In genomic region chr6:2560140-2560818, GRCh38 we compare ENCODE assay signal across 23 cellular contexts.
DNase-seq lines count a peak whose midpoint lies in the region; ATAC-seq and TF ChIP-seq lines count a peak whose summit lies in the region.
"Had no signal": no experiment of that assay in that cellular context is flagged by ENCODE, and none has a peak within 500 bp of the region (broad histone marks: within the 10 kb centered on the region; RNA-seq: fewer than 3 reads in every experiment).

No MANE protein-coding gene starts in this region.

- no peak overlapping the region for H3K9ac ChIP-seq in neural progenitor cell
- H3K9ac ChIP-seq: SK-N-SH had no signal

- no peak overlapping the region for H3K4me2 ChIP-seq in neural progenitor cell
- H3K4me2 ChIP-seq: SK-N-SH had no signal

- H3K4me3 Mint-ChIP-seq in activated CD4-positive, alpha-beta T cell treated with anti-CD3 and anti-CD28 coated beads, Interleukin-2, amount 10 ng/mL, durations not matched to agents 24 days and 14 days, result no peak overlapping the region
- H3K4me3 Mint-ChIP-seq in brain, result no peak overlapping the region
- no peak overlapping the region for H3K4me3 Mint-ChIP-seq in neural progenitor cell
- peak overlapping the region; percentile 65 for H3K4me3 Mint-ChIP-seq in type B pancreatic cell
- H3K4me3 Mint-ChIP-seq: B cell; CD8-positive, alpha-beta T cell had no signal

- no peak overlapping the region for H3K27ac ChIP-seq in neural progenitor cell
- H3K27ac ChIP-seq: 22Rv1, C4-2B had no signal

- H3K27ac Mint-ChIP-seq in activated CD4-positive, alpha-beta T cell treated with anti-CD3 and anti-CD28 coated beads, Interleukin-2, amount 10 ng/mL, durations not matched to agents 24 days and 14 days, result peak overlapping the region; percentile 43
- H3K27ac Mint-ChIP-seq in brain (peak overlapping the region in 4 of 5 experiments; percentile 12 to 83 (median 56)), neural progenitor cell (peak overlapping the region; percentile 90), type B pancreatic cell (peak overlapping the region; percentile 77)
- H3K27ac Mint-ChIP-seq: B cell; CD8-positive, alpha-beta T cell had no signal

- no peaks in the 10 kb centered on the region for H4K20me1 ChIP-seq in neural progenitor cell (ENCODE audit: low read depth)

- H3K4me3 ChIP-seq in neural progenitor cell, result no peak overlapping the region

- no peaks in the 10 kb centered on the region for H3F3A ChIP-seq in neural progenitor cell (ENCODE audit: low read depth)

- no peak for TF ChIP-seq CTCF in brain (conservative IDR thresholded peaks at IDR 0.05)
- TF ChIP-seq CTCF in neural progenitor cell (IDR thresholded peaks at IDR 0.05), result no peak
- TF ChIP-seq CTCF in type B pancreatic cell (conservative IDR thresholded peaks at IDR 0.05), result no peak

- peaks cover 16% of the 10 kb centered on the region for H3K4me1 Mint-ChIP-seq in activated CD4-positive, alpha-beta T cell treated with anti-CD3 and anti-CD28 coated beads, Interleukin-2, amount 10 ng/mL, durations not matched to agents 24 days and 14 days
- peaks cover 56% of the 10 kb centered on the region for H3K4me1 Mint-ChIP-seq in brain
- peaks cover 51% of the 10 kb centered on the region for H3K4me1 Mint-ChIP-seq in neural progenitor cell
- H3K4me1 Mint-ChIP-seq in type B pancreatic cell (ENCODE audit: unreplicated experiment), result peaks cover 70% of the 10 kb centered on the region

- no peak overlapping the region for H2AFZ ChIP-seq in neural progenitor cell (replicated peaks)

- H3K9me3 ChIP-seq in neural progenitor cell (ENCODE audit: low read depth), result no peaks in the 10 kb centered on the region
- H3K9me3 ChIP-seq: Caco-2, SK-N-SH had no signal

- DNase-seq in activated CD4-positive, alpha-beta T cell treated with anti-CD3 and anti-CD28 coated beads, Interleukin-2, amount 10 ng/mL, durations not matched to agents 24 days and 14 days, result no peak
- no peak for DNase-seq in activated CD4-positive, alpha-beta T cell treated with anti-CD3 and anti-CD28 coated beads, Interleukin-2, amount 50 U/mL, for 1 hour
- no peak for DNase-seq in neural progenitor cell (ENCODE audit: low spot score)
- DNase-seq in type B pancreatic cell (ENCODE audit: extremely low spot score, unreplicated experiment), result no peak
- no peak for DNase-seq in GM03348 (ENCODE audit: low spot score)
- DNase-seq in germinal center (ENCODE audit: low spot score), result no peak
- DNase-seq: Caco-2; CD8-positive, alpha-beta T cell; GOT3; KG1; MM.1S; NCI-H2029; NCI-H446; NCI-H524 treated with DMSO at 0.1 percent for 48 hours; NCI-H774; SIG-M5; SK-N-SH had no signal

- H3K4me1 ChIP-seq in neural progenitor cell, result peaks cover 10% of the 10 kb centered on the region

- no peak for ATAC-seq in GM21786 (IDR thresholded peaks at IDR 0.05; ENCODE audit: unreplicated experiment)
- ATAC-seq: CD8-positive, alpha-beta T cell; HCT116 had no signal

- H3K36me3 Mint-ChIP-seq in activated CD4-positive, alpha-beta T cell treated with anti-CD3 and anti-CD28 coated beads, Interleukin-2, amount 10 ng/mL, durations not matched to agents 24 days and 14 days (ENCODE audit: low read depth), result no peaks in the 10 kb centered on the region
- no peaks in the 10 kb centered on the region for H3K36me3 Mint-ChIP-seq in brain
- no peaks in the 10 kb centered on the region for H3K36me3 Mint-ChIP-seq in neural progenitor cell
- no peaks in the 10 kb centered on the region for H3K36me3 Mint-ChIP-seq in type B pancreatic cell
- H3K36me3 Mint-ChIP-seq: CD8-positive, alpha-beta T cell had no signal

- H3K9me3 Mint-ChIP-seq in activated CD4-positive, alpha-beta T cell treated with anti-CD3 and anti-CD28 coated beads, Interleukin-2, amount 10 ng/mL, durations not matched to agents 24 days and 14 days, result no peaks in the 10 kb centered on the region
- H3K9me3 Mint-ChIP-seq in brain (peaks cover 0 to 5% (median 0%) of the 10 kb centered on the region in 5 experiments), neural progenitor cell (no peaks in the 10 kb centered on the region), type B pancreatic cell (peaks cover 5% of the 10 kb centered on the region)
- H3K9me3 Mint-ChIP-seq: CD8-positive, alpha-beta T cell had no signal

- peaks cover 76% of the 10 kb centered on the region for H3K27me3 Mint-ChIP-seq in activated CD4-positive, alpha-beta T cell treated with anti-CD3 and anti-CD28 coated beads, Interleukin-2, amount 10 ng/mL, durations not matched to agents 24 days and 14 days
- H3K27me3 Mint-ChIP-seq in brain (no peaks in the 10 kb centered on the region), neural progenitor cell (ENCODE audit: insufficient read depth, low read depth) (peaks cover 7% of the 10 kb centered on the region), type B pancreatic cell (no peaks in the 10 kb centered on the region)

- intact Hi-C loops in activated CD4-positive, alpha-beta T cell treated with anti-CD3 and anti-CD28 coated beads, Interleukin-2, amount 10 ng/mL, durations not matched to agents 24 days and 14 days (cut with micrococcal nuclease), result loop anchor here (5.0 to 10.0 kb wide), 3 partner anchors 313 to 955 kb away; partner anchors contain the start of genes FOXC1 and GMDS

- H3K27me3 ChIP-seq in neural progenitor cell, result no peaks in the 10 kb centered on the region

- no peaks in the 10 kb centered on the region for H3K36me3 ChIP-seq in neural progenitor cell

- H3K79me2 ChIP-seq in neural progenitor cell (ENCODE audit: low read depth), result no peaks in the 10 kb centered on the region
